ENCODE assay signal across 1 cellular context in genomic region chr17:29088782-29089181, GRCh38. TPM values are rescaled to one million over a fixed set of nuclear protein-coding genes. Genes with fewer than 3 reads are reported as not detected.
"Had no signal": no experiment of that assay in that cellular context is flagged by ENCODE, and none has a peak within 500 bp of the region (broad histone marks: within the 10 kb centered on the region; RNA-seq: fewer than 3 reads in every experiment).

No MANE protein-coding gene starts in this region.

RNA-seq across cellular contexts. Expression of gene PIPOX, which starts 45.8 kb away (rescaled TPM):
- polyA plus RNA-seq: foreskin keratinocyte had no signal
